ENCODE assay signal across 2 cellular contexts in the genomic region with DNA sequence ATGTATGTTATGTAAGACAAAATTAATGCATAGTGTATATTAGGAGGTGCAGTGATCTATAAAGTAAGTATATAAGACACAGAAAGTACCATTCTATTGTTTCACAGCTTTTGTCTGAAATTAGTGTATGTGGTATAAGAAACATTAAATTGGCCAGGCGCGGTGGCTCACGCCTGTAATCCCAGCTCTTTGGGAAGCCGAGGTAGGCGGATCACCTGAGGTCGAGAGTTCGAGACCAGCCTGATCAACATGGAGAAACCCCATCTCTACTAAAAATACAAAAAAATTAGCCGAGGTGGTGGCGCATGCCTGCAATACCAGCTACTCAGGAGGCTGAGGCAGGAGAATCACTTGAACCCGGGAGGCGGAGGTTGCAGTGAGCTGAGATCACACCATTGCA. TPM values are rescaled to one million over a fixed set of nuclear protein-coding genes. Genes with fewer than 3 reads are reported as not detected.
DNase-seq lines count a peak whose midpoint lies in the region; FAIRE-seq and TF ChIP-seq lines count a peak whose summit lies in the region.
"Not testable (repeated sequence)": the region's sequence is repeated elsewhere in the genome, so short reads cannot be mapped to it uniquely, and the experiment has no call there.

No MANE protein-coding gene starts in this region.

- peak; percentile 48 for DNase-seq in kidney
- peak; percentile 51 for DNase-seq in osteocyte (ENCODE audit: extremely low spot score, unreplicated experiment)

- not testable (repeated sequence) for H3K9me3 ChIP-seq in kidney (ENCODE audit: control insufficient read depth in 1 of 2, low read length in 2 of 2)

- not testable (repeated sequence) for H3K27ac Mint-ChIP-seq in osteocyte (ENCODE audit: unreplicated experiment)

- not testable (repeated sequence) for H3K4me1 Mint-ChIP-seq in osteocyte (ENCODE audit: unreplicated experiment)

- not testable (repeated sequence) for TF ChIP-seq CTCF in kidney (IDR thresholded peaks at IDR 0.05; ENCODE audit: borderline replicate concordance, extremely low read depth, insufficient read depth); osteocyte (IDR thresholded peaks at IDR 0.05)

- intact Hi-C loops in kidney (cut with DNase I), result not testable (repeated sequence)

- H3K36me3 ChIP-seq in kidney (ENCODE audit: control insufficient read depth in 1 of 2, insufficient read depth in 2 of 2, low read length in 2 of 2), result not testable (repeated sequence)

- H3K9me3 Mint-ChIP-seq in osteocyte (ENCODE audit: unreplicated experiment), result not testable (repeated sequence)

- H3K4me1 ChIP-seq in kidney (ENCODE audit: control insufficient read depth in 1 of 2, insufficient read depth in 1 of 2, low read depth in 1 of 2, low read length in 2 of 2), result not testable (repeated sequence)

- H3K27me3 Mint-ChIP-seq in osteocyte (ENCODE audit: unreplicated experiment), result peaks cover 39% of the 10 kb centered on the region

- H3K9ac ChIP-seq in kidney (ENCODE audit: low read length in 2 of 2), result not testable (repeated sequence)

- not testable (repeated sequence) for FAIRE-seq in kidney (lab: Jason Lieb, UNC)

- not testable (repeated sequence) for H3K4me3 Mint-ChIP-seq in osteocyte (ENCODE audit: unreplicated experiment)

- H3K4me3 ChIP-seq in kidney (ENCODE audit: low read length in 2 of 2), result not testable (repeated sequence)

- not testable (repeated sequence) for H3K36me3 Mint-ChIP-seq in osteocyte (ENCODE audit: unreplicated experiment)

- H3K27ac ChIP-seq in kidney (ENCODE audit: low read depth in 2 of 2, low read length in 2 of 2), result not testable (repeated sequence)

RNA-seq across cellular contexts. Expression of a gene that starts 44.7 kb away (rescaled TPM):
- 74.9 TPM for total RNA-seq in kidney
- 5.0 TPM for polyA plus RNA-seq in kidney (ENCODE audit: insufficient read depth, low read depth, low replicate concordance)
- 79.7 and 81.1 TPM in 2 replicates for total RNA-seq in osteocyte

RNA-seq across cellular contexts. Expression of a gene that starts 51.5 kb away (rescaled TPM):
- total RNA-seq in kidney, result 52.3 TPM
- 7.6 TPM for polyA plus RNA-seq in kidney (ENCODE audit: insufficient read depth, low read depth, low replicate concordance)
- 46.8 and 48.0 TPM in 2 replicates for total RNA-seq in osteocyte
